In the genomic region with DNA sequence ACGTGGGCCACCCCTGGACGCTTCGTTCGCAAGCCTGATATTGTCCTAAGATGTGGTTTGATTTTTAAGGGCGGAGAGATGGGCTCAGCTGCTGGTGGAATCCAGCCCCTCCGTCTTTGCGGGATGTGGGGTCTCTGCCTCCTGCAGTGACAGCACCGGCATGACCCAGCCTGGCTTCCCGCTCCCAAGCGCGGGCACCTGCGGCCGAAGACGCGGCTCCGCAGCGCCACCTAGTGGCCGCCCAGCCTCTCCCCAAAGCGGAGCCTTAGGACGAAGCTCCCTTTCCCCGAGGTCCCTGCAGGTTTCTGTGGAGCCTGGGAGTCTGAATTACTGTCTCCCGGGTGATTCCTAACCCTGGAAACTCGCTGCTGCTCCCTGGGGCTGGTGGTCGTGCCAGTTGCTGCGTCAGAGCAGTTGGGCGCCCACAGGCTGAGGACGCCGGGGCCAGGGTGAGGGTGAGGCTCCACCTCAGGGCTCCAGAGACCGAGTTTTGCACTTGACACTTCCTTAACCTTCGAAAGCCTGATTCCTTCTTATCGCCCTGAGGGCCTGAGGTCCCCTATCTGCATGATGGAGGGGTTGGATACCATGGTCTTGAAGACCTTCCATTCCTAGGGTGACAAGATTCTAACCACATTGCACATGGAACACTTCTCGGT, we compare ENCODE assay signal across 8 cellular contexts.
A peak's percentile ranks its signal among the peaks of the same experiment; 100 is the strongest.
DNase-seq lines count a peak whose midpoint lies in the region; ATAC-seq, FAIRE-seq and TF ChIP-seq lines count a peak whose summit lies in the region.

No MANE protein-coding gene starts in this region.

- no peak overlapping the region for H2AFZ ChIP-seq in fibroblast of lung (ENCODE audit: low read length)

- no peaks in the 10 kb centered on the region for H3K27me3 ChIP-seq in fibroblast of lung (ENCODE audit: control insufficient read depth, insufficient read depth, low read length)

- no peaks in the 10 kb centered on the region for H3K36me3 ChIP-seq in fibroblast of lung (ENCODE audit: control insufficient read depth, insufficient read depth, low read length)

- no peaks in the 10 kb centered on the region for H4K20me1 ChIP-seq in fibroblast of lung (ENCODE audit: control insufficient read depth, extremely low read depth, insufficient read depth, low read length)

- FAIRE-seq in urothelium cell line (lab: Jason Lieb, UNC): no peak

- H3K27ac ChIP-seq in fibroblast of lung (ENCODE audit: insufficient read depth, low read length): no peak overlapping the region

- ATAC-seq in HG02884 (IDR thresholded peaks at IDR 0.05; ENCODE audit: unreplicated experiment): peak; percentile 90

- H3K9me3 ChIP-seq in fibroblast of lung (ENCODE audit: control insufficient read depth, insufficient read depth, low read depth, low read length): no peaks in the 10 kb centered on the region

- H3K4me1 ChIP-seq in fibroblast of lung (ENCODE audit: control insufficient read depth, extremely low read depth, insufficient read depth, low read length): peaks cover 10% of the 10 kb centered on the region

- H3K79me2 ChIP-seq in fibroblast of lung (ENCODE audit: control insufficient read depth, insufficient read depth, low read length): no peaks in the 10 kb centered on the region

- H3K4me2 ChIP-seq in fibroblast of lung (ENCODE audit: extremely low read depth, insufficient read depth, low read length): no peak overlapping the region

- TF ChIP-seq CTCF in fibroblast of lung (conservative IDR thresholded peaks at IDR 0.05 in 1 of 2, IDR thresholded peaks at IDR 0.05 in 1 of 2; ENCODE audit: low read depth in 1 of 2, low read length in 2 of 2): peak; percentile 75 to 91

- H3K4me3 ChIP-seq in fibroblast of lung (replicated peaks in 1 of 4; ENCODE audit: control extremely low read depth in 1 of 4, insufficient read depth in 1 of 4, low read depth in 3 of 4, low read length in 4 of 4): no peak overlapping the region

- DNase-seq in NK-92 treated with Interleukin-12 subunit alpha and Interleukin-12 subunit beta, amount 100 ng/mL, for 24 hours (lab: John Stamatoyannopoulos, UW): peak; percentile 13
- DNase-seq in NK-92 (lab: John Stamatoyannopoulos, UW; ENCODE audit: unreplicated experiment) (no peak), NCI-H748 (lab: John Stamatoyannopoulos, UW; ENCODE audit: unreplicated experiment) (peak; percentile 67), activated T-cell treated with anti-CD3 and anti-CD28 coated beads for 4 hours (peak; percentile 51), fibroblast of lung (ENCODE audit: low read depth in 2 of 2) (peak; percentile 22 to 29), occipital lobe (lab: John Stamatoyannopoulos, UW) (peak; percentile 37), urothelium cell line (ENCODE audit: low spot score) (peak; percentile 71)

- H3K9ac ChIP-seq in fibroblast of lung (ENCODE audit: insufficient read depth, low read length): no peak overlapping the region
